ENCODE assay signal across 18 cellular contexts in genomic region chr5:102277059-102277621, GRCh38. TPM values are rescaled to one million over a fixed set of nuclear protein-coding genes. Genes with fewer than 3 reads are reported as not detected.
"Had no signal": no experiment of that assay in that cellular context is flagged by ENCODE, and none has a peak within 500 bp of the region (broad histone marks: within the 10 kb centered on the region; RNA-seq: fewer than 3 reads in every experiment).

No MANE protein-coding gene starts in this region.

- H3K36me3 Mint-ChIP-seq: stimulated activated memory B cell treated with anti-CD40 and anti-IgM and Interleukin-4, amounts not matched to agents 10 μg/mL and 1 μg/mL and 100 μg/mL, for 72 hours; type B pancreatic cell had no signal

- DNase-seq: activated CD4-positive, alpha-beta T cell treated with anti-CD3 and anti-CD28 coated beads, Interleukin-2, amount 50 U/mL, for 1 hour; activated naive CD4-positive, alpha-beta T cell treated with anti-CD3 and anti-CD28 coated beads, Interleukin-2, amount 50 U/mL, for 16 hours; adrenal gland; central memory CD4-positive, alpha-beta T cell; effector CD4-positive, alpha-beta T cell; foreskin melanocyte; heart left ventricle; islet precursor cell; left ventricle myocardium inferior; mesendoderm; posterior cingulate gyrus; T-helper 17 cell had no signal

- H3K36me3 ChIP-seq: adrenal gland, heart left ventricle, left ventricle myocardium inferior, suprapubic skin had no signal

- H3K27me3 Mint-ChIP-seq: stimulated activated memory B cell treated with anti-CD40 and anti-IgM and Interleukin-4, amounts not matched to agents 10 μg/mL and 1 μg/mL and 100 μg/mL, for 72 hours; T-helper 17 cell; type B pancreatic cell had no signal

- H3K4me1 Mint-ChIP-seq: stimulated activated memory B cell treated with anti-CD40 and anti-IgM and Interleukin-4, amounts not matched to agents 10 μg/mL and 1 μg/mL and 100 μg/mL, for 72 hours; T-helper 17 cell had no signal

- H3K4me3 Mint-ChIP-seq: stimulated activated memory B cell treated with anti-CD40 and anti-IgM and Interleukin-4, amounts not matched to agents 10 μg/mL and 1 μg/mL and 100 μg/mL, for 72 hours; T-helper 17 cell; type B pancreatic cell had no signal

- H3K27ac Mint-ChIP-seq: stimulated activated memory B cell treated with anti-CD40 and anti-IgM and Interleukin-4, amounts not matched to agents 10 μg/mL and 1 μg/mL and 100 μg/mL, for 72 hours; T-helper 17 cell; type B pancreatic cell had no signal

- H3K4me3 ChIP-seq: adrenal gland, coronary artery, heart left ventricle, left ventricle myocardium inferior, skin epidermis, suprapubic skin had no signal

- H3K9me3 ChIP-seq: adrenal gland, heart left ventricle, left ventricle myocardium inferior, suprapubic skin had no signal

- H3K27ac ChIP-seq: adrenal gland, coronary artery, heart left ventricle, left ventricle myocardium inferior, skin epidermis, suprapubic skin had no signal

- H3K4me1 ChIP-seq: adrenal gland, heart left ventricle, left ventricle myocardium inferior, suprapubic skin had no signal

- H3K27me3 ChIP-seq: adrenal gland, heart left ventricle, suprapubic skin had no signal

- H3K9me3 Mint-ChIP-seq: stimulated activated memory B cell treated with anti-CD40 and anti-IgM and Interleukin-4, amounts not matched to agents 10 μg/mL and 1 μg/mL and 100 μg/mL, for 72 hours; type B pancreatic cell had no signal

RNA-seq across cellular contexts. Expression of gene SLCO4C1, which starts 18.9 kb away (rescaled TPM):
- total RNA-seq: endothelial cell of umbilical vein had no signal
